Comparison of ENCODE assay signal across 3 cellular contexts in genomic region chr3:12279591-12280326, GRCh38.
TF ChIP-seq lines count a peak whose summit lies in the region.

No MANE protein-coding gene starts in this region.

TF ChIP-seq in HEK293, 187 proteins besides CTCF, POLR2A, EP300 and RAD21 (continued from another document):
- TF ChIP-seq ATF2 (tag by site-specific recombination; IDR thresholded peaks at IDR 0.05; ENCODE audit: low read depth), result peak; percentile 94
TF ChIP-seq in HEK293: peak in this region for 1.

TF ChIP-seq in K562, 482 proteins besides CTCF, POLR2A, EP300 and RAD21:
- TF ChIP-seq, protein P1, sequence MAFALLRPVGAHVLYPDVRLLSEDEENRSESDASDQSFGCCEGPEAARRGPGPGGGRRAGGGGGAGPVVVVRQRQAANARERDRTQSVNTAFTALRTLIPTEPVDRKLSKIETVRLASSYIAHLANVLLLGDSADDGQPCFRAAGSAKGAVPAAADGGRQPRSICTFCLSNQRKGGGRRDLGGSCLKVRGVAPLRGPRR (CRISPR knock-in tag; IDR thresholded peaks at IDR 0.05), result no peak
- peak; percentile 66 for TF ChIP-seq ATF3 (IDR thresholded peaks at IDR 0.05)
- no peak for TF ChIP-seq ATF3 (CRISPR knock-in tag; conservative IDR thresholded peaks at IDR 0.05)

TF ChIP-seq in neural cell, 6 proteins besides CTCF, POLR2A, EP300 and RAD21 (continued from another document):
- TF ChIP-seq SMC3 (conservative IDR thresholded peaks at IDR 0.05; ENCODE audit: poor library complexity) (no peak), MXI1 (conservative IDR thresholded peaks at IDR 0.05; ENCODE audit: poor library complexity, severe bottlenecking) (no peak)
- TF ChIP-seq, protein P2, sequence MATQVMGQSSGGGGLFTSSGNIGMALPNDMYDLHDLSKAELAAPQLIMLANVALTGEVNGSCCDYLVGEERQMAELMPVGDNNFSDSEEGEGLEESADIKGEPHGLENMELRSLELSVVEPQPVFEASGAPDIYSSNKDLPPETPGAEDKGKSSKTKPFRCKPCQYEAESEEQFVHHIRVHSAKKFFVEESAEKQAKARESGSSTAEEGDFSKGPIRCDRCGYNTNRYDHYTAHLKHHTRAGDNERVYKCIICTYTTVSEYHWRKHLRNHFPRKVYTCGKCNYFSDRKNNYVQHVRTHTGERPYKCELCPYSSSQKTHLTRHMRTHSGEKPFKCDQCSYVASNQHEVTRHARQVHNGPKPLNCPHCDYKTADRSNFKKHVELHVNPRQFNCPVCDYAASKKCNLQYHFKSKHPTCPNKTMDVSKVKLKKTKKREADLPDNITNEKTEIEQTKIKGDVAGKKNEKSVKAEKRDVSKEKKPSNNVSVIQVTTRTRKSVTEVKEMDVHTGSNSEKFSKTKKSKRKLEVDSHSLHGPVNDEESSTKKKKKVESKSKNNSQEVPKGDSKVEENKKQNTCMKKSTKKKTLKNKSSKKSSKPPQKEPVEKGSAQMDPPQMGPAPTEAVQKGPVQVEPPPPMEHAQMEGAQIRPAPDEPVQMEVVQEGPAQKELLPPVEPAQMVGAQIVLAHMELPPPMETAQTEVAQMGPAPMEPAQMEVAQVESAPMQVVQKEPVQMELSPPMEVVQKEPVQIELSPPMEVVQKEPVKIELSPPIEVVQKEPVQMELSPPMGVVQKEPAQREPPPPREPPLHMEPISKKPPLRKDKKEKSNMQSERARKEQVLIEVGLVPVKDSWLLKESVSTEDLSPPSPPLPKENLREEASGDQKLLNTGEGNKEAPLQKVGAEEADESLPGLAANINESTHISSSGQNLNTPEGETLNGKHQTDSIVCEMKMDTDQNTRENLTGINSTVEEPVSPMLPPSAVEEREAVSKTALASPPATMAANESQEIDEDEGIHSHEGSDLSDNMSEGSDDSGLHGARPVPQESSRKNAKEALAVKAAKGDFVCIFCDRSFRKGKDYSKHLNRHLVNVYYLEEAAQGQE (IDR thresholded peaks at IDR 0.05; ENCODE audit: borderline replicate concordance), result peak; percentile 28
